25 cellular contexts compared by ENCODE assay signal in the genomic region with DNA sequence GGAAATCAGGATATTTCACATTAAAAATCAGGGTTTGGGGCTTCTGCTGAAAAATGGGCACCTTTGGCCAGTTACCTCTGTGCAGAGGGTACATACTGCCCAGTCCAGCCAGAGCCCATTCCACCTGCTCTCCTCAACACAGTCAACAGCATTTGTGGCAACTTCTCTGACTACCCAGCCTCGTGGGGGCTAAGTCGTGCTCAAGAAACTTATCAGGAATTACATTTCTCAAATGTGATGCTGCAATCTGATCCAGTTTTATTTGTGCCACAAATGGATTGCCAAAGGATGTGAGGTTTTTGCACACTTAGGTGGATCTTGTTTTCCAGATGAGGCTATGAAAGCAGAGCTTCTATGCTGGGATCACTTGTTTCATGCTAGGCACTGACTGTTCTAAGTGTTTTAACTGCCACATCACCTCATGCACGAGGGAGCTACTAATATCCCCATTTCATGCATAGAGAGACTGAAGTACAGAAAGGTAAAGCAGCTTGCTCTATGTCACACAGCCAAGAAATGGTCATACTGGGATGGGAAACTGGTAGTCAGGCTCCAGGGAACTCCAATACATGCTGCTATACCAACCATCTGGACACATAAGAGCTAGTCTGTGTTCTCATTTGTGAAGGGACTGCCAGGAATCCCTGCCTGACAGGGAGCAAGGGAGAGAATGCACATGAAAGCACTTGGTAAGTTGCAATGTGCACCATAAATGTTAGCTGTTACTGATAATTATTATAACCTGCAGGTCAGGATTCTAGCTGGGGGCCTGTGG.
"Had no signal": no experiment of that assay in that cellular context is flagged by ENCODE, and none has a peak within 500 bp of the region (broad histone marks: within the 10 kb centered on the region; RNA-seq: fewer than 3 reads in every experiment).

No MANE protein-coding gene starts in this region.

- ATAC-seq: gastrocnemius medialis; naive thymus-derived CD4-positive, alpha-beta T cell; right cardiac atrium had no signal

- H3K4me3 ChIP-seq: esophagus squamous epithelium, gastrocnemius medialis, spleen, suprapubic skin, tibial artery had no signal

- H3K27me3 ChIP-seq: brain microvascular endothelial cell, gastrocnemius medialis, tibial artery had no signal

- H3K36me3 Mint-ChIP-seq: naive thymus-derived CD4-positive, alpha-beta T cell had no signal

- H3K27ac Mint-ChIP-seq: activated T-helper 1 cell treated with anti-CD3 and anti-CD28 coated beads, Interleukin-12 subunit alpha, Interleukin-12 subunit beta, Interleukin-2, Interleukin-4 antibody, amounts not matched to agents 30 ng/mL and 10 ng/mL and 1 ng/mL, durations not matched to agents 14 hours and 24 hours and 36 hours; naive thymus-derived CD4-positive, alpha-beta T cell; T-helper 1 cell treated with Interleukin-12 subunit alpha and Interleukin-12 subunit beta and Interleukin-4 antibody, amounts not matched to agents 30 μg/mL and 1 μg/mL, for 36 hours had no signal

- DNase-seq: activated CD4-positive, alpha-beta T cell treated with anti-CD3 and anti-CD28 coated beads for 4 hours; activated CD4-positive, alpha-beta T cell treated with anti-CD3 and anti-CD28 coated beads, Interleukin-2, amount 50 U/mL, for 4 hours; activated effector memory CD4-positive, alpha-beta T cell treated with anti-CD3 and anti-CD28 coated beads, Interleukin-2, amount 50 U/mL, for 16 hours; activated naive CD4-positive, alpha-beta T cell treated with anti-CD3 and anti-CD28 coated beads, Interleukin-2, amount 50 U/mL, for 16 hours; amniotic stem cell; brain microvascular endothelial cell; dermis blood vessel endothelial cell; effector CD4-positive, alpha-beta T cell; esophagus squamous epithelium; gastrocnemius medialis; hippocampal formation; kidney; midbrain; naive thymus-derived CD4-positive, alpha-beta T cell; posterior cingulate gyrus; right cardiac atrium; spleen; stimulated activated naive CD4-positive, alpha-beta T cell; T-helper 9 cell; tibial artery had no signal

- H3K9me3 ChIP-seq: esophagus squamous epithelium, gastrocnemius medialis, spleen, suprapubic skin, tibial artery had no signal

- H3K36me3 ChIP-seq: brain microvascular endothelial cell, esophagus squamous epithelium, gastrocnemius medialis, spleen, suprapubic skin, tibial artery had no signal

- H3K4me3 Mint-ChIP-seq: activated T-helper 1 cell treated with anti-CD3 and anti-CD28 coated beads, Interleukin-12 subunit alpha, Interleukin-12 subunit beta, Interleukin-2, Interleukin-4 antibody, amounts not matched to agents 30 ng/mL and 10 ng/mL and 1 ng/mL, durations not matched to agents 14 hours and 24 hours and 36 hours; naive thymus-derived CD4-positive, alpha-beta T cell; neural crest cell; T-helper 1 cell treated with Interleukin-12 subunit alpha and Interleukin-12 subunit beta and Interleukin-4 antibody, amounts not matched to agents 30 μg/mL and 1 μg/mL, for 36 hours had no signal

- H3K27ac ChIP-seq: brain microvascular endothelial cell, esophagus squamous epithelium, gastrocnemius medialis, spleen, suprapubic skin, tibial artery, VCaP had no signal

- H3K4me1 Mint-ChIP-seq: naive thymus-derived CD4-positive, alpha-beta T cell; neural crest cell had no signal

- H3K9me3 Mint-ChIP-seq: activated T-helper 1 cell treated with anti-CD3 and anti-CD28 coated beads, Interleukin-12 subunit alpha, Interleukin-12 subunit beta, Interleukin-2, Interleukin-4 antibody, amounts not matched to agents 30 ng/mL and 10 ng/mL and 1 ng/mL, durations not matched to agents 14 hours and 24 hours and 36 hours; neural crest cell; T-helper 1 cell treated with Interleukin-12 subunit alpha and Interleukin-12 subunit beta and Interleukin-4 antibody, amounts not matched to agents 30 μg/mL and 1 μg/mL, for 36 hours had no signal
